In genomic region chr17:68531252-68531651, GRCh38 we compare ENCODE assay signal across 24 cellular contexts. TPM values are rescaled to one million over a fixed set of nuclear protein-coding genes. Genes with fewer than 3 reads are reported as not detected.
DNase-seq lines count a peak whose midpoint lies in the region; ATAC-seq, FAIRE-seq and TF ChIP-seq lines count a peak whose summit lies in the region.
"Had no signal": no experiment of that assay in that cellular context is flagged by ENCODE, and none has a peak within 500 bp of the region (broad histone marks: within the 10 kb centered on the region; RNA-seq: fewer than 3 reads in every experiment).

No MANE protein-coding gene starts in this region.

- in situ Hi-C loops in GM12878 (cut with MboI) = loop anchor here (10.0 kb wide), 1 partner anchor 714 kb away; no protein-coding TSS in a partner anchor

- no peak for TF ChIP-seq POLR2A in GM12878 (IDR thresholded peaks at IDR 0.05; ENCODE audit: low read depth, low read length)
- no peak for TF ChIP-seq POLR2A in right lobe of liver (IDR thresholded peaks at IDR 0.05)

- ATAC-seq in GM12878 = no peak
- peak; percentile 63 to 75 (median 70) for ATAC-seq in right lobe of liver
- ATAC-seq: GM23338 had no signal

- H3K9ac ChIP-seq in GM12878 (ENCODE audit: control insufficient read depth, insufficient read depth, low read length) = no peak overlapping the region
- H3K9ac ChIP-seq in endodermal cell (ENCODE audit: extremely low read depth, low read length, poor library complexity, severe bottlenecking) = no peak overlapping the region
- H3K9ac ChIP-seq: BLaER1 had no signal

- DNase-seq in A673 (ENCODE audit: low spot score) (no peak), Caco-2 (no peak), GM12878 (ENCODE audit: low read depth, low spot score) (no peak), right lobe of liver (peak in 1 of 3 donors; percentile 69), NCI-H2081 treated with DMSO at 0.1 percent for 48 hours (lab: John Stamatoyannopoulos, UW) (no peak), endodermal cell (no peak), NCI-H1930 (lab: John Stamatoyannopoulos, UW) (no peak)
- DNase-seq in activated effector memory CD4-positive, alpha-beta T cell treated with Interleukin-2 at 50 U/mL for 16 hours = no peak
- DNase-seq: CD4-positive, alpha-beta T cell; DMS153; Kasumi-1; MG63; NCI-H1092; NCI-H1436; NCI-H187 treated with DMSO at 0.1 percent for 48 hours; NCI-H226; NCI-H510A treated with DMSO at 0.1 percent for 48 hours; SHP77 treated with DMSO at 0.1 percent for 48 hours had no signal

- H3K4me1 ChIP-seq in A673 (ENCODE audit: insufficient read depth, low read length, poor library complexity, severe bottlenecking) (no peaks in the 10 kb centered on the region), Caco-2 (no peaks in the 10 kb centered on the region), GM12878 (ENCODE audit: control insufficient read depth, insufficient read depth, low read length) (no peaks in the 10 kb centered on the region), right lobe of liver (peaks cover 0 to 52% (median 20%) of the 10 kb centered on the region in 4 donors), endodermal cell (ENCODE audit: control insufficient read depth, insufficient read depth, low read length) (no peaks in the 10 kb centered on the region)
- H3K4me1 ChIP-seq: BLaER1 had no signal

- BruUV-seq in A673 (replicated peaks; lab: Mats Ljungman, UMichigan) (TSS peak; percentile 24), Caco-2 (replicated peaks; lab: Mats Ljungman, UMichigan) (TSS peak; percentile 13), GM12878 (replicated peaks; lab: Mats Ljungman, UMichigan) (TSS peak; percentile 31)

- no peaks in the 10 kb centered on the region for H3K27me3 Mint-ChIP-seq in Caco-2 (ENCODE audit: insufficient read depth, unreplicated experiment)
- H3K27me3 Mint-ChIP-seq in endodermal cell (ENCODE audit: insufficient read depth) = no peaks in the 10 kb centered on the region
- H3K27me3 Mint-ChIP-seq: CD4-positive, alpha-beta T cell had no signal

- H3K27ac Mint-ChIP-seq in Caco-2 (ENCODE audit: unreplicated experiment) (no peak overlapping the region), endodermal cell (no peak overlapping the region)
- H3K27ac Mint-ChIP-seq: CD4-positive, alpha-beta T cell; GM23338 had no signal

- H3K4me3 Mint-ChIP-seq in Caco-2 (ENCODE audit: unreplicated experiment) (no peak overlapping the region), endodermal cell (no peak overlapping the region)
- H3K4me3 Mint-ChIP-seq: CD4-positive, alpha-beta T cell; GM23338 had no signal

- H3K36me3 ChIP-seq in A673 (ENCODE audit: insufficient read depth, low read length, poor library complexity, severe bottlenecking) (peaks cover 69% of the 10 kb centered on the region), Caco-2 (ENCODE audit: control insufficient read depth, insufficient read depth, low read length) (peaks cover 3% of the 10 kb centered on the region), GM12878 (ENCODE audit: control insufficient read depth in 2 of 2, insufficient read depth in 2 of 2, low read length in 1 of 2) (peaks cover 9 to 45% of the 10 kb centered on the region in 2 experiments), right lobe of liver (peaks cover 4 to 67% (median 19%) of the 10 kb centered on the region in 4 donors), endodermal cell (ENCODE audit: control insufficient read depth, insufficient read depth, low read length) (peaks cover 98% of the 10 kb centered on the region)

- no peaks in the 10 kb centered on the region for H3K9me3 Mint-ChIP-seq in Caco-2 (ENCODE audit: unreplicated experiment)
- no peaks in the 10 kb centered on the region for H3K9me3 Mint-ChIP-seq in endodermal cell
- H3K9me3 Mint-ChIP-seq: CD4-positive, alpha-beta T cell; GM23338 had no signal

- H3K4me3 ChIP-seq in A673 (ENCODE audit: low read depth, low read length, poor library complexity, severe bottlenecking) (no peak overlapping the region), Caco-2 (ENCODE audit: low read depth, low read length) (no peak overlapping the region), GM12878 (no peak overlapping the region), right lobe of liver (no peak overlapping the region), endodermal cell (ENCODE audit: low read length) (no peak overlapping the region)
- H3K4me3 ChIP-seq: BLaER1, GM23338, HAP-1, MG63, SK-N-MC had no signal

- FAIRE-seq in GM12878 (lab: Jason Lieb, UNC) = no peak
- FAIRE-seq: GM12892 had no signal

- no peak overlapping the region for H3K4me2 ChIP-seq in GM12878 (ENCODE audit: control insufficient read depth, insufficient read depth)
- H3K4me2 ChIP-seq: BLaER1, GM23338 had no signal

- CTCF ChIA-PET in A673 (lab: Charles Lee) (no interaction called here), Caco-2 (lab: Charles Lee) (no interaction called here), GM12878 (lab: Yijun Ruan, JAX) (interaction anchor here (1.5 kb wide), 1 partner anchor 34 kb away, joined by 3 read pairs; no protein-coding TSS in a partner anchor)

- H3K9me3 ChIP-seq in A673 (ENCODE audit: low read depth, low read length, poor library complexity, severe bottlenecking) (no peaks in the 10 kb centered on the region), Caco-2 (no peaks in the 10 kb centered on the region), GM12878 (replicated peaks; ENCODE audit: control insufficient read depth, insufficient read depth, low read length) (no peaks in the 10 kb centered on the region), right lobe of liver (no peaks in the 10 kb centered on the region), endodermal cell (ENCODE audit: control insufficient read depth, low read length) (no peaks in the 10 kb centered on the region)
- H3K9me3 ChIP-seq: BLaER1, HAP-1, MG63 had no signal

- H3K79me2 ChIP-seq in GM12878 (ENCODE audit: control insufficient read depth, insufficient read depth, low read length) = no peaks in the 10 kb centered on the region

- SMC1A ChIA-PET in GM12878 (lab: Charles Lee; ENCODE audit: uncharacterized antibody, unreplicated experiment) = no interaction called here

- POLR2A ChIA-PET in A673 (lab: Charles Lee; ENCODE audit: low non-redundant PET) = no interaction called here
- POLR2A ChIA-PET in Caco-2 (lab: Charles Lee) = no interaction called here
- POLR2A ChIA-PET in GM12878 (lab: Charles Lee) = interaction anchor here (0.5 kb wide), 1 partner anchor 224 kb away, joined by 3 read pairs; no protein-coding TSS in a partner anchor

- no peaks in the 10 kb centered on the region for H4K20me1 ChIP-seq in GM12878 (ENCODE audit: control insufficient read depth, insufficient read depth)

- no peak for TF ChIP-seq CTCF in A673 (conservative IDR thresholded peaks at IDR 0.05; ENCODE audit: low read depth, low read length)
- no peak for TF ChIP-seq CTCF in Caco-2 (IDR thresholded peaks at IDR 0.05; ENCODE audit: insufficient read depth in 1 of 2, low read depth in 1 of 2, low read length in 1 of 2, severe bottlenecking in 1 of 2, unreplicated experiment in 1 of 2)
- TF ChIP-seq CTCF in GM12878 (IDR thresholded peaks at IDR 0.05 in 2 of 3, conservative IDR thresholded peaks at IDR 0.05 in 1 of 3; ENCODE audit: control insufficient read depth in 2 of 3, extremely low read depth in 1 of 3, insufficient read depth in 1 of 3, low read depth in 3 of 3, low read length in 3 of 3) = no peak
- TF ChIP-seq CTCF in right lobe of liver (IDR thresholded peaks at IDR 0.05) = no peak
- no peak for TF ChIP-seq CTCF in endodermal cell (conservative IDR thresholded peaks at IDR 0.05)

- H3K27ac ChIP-seq in A673 (ENCODE audit: low read depth, low read length, poor library complexity, severe bottlenecking) (no peak overlapping the region), GM12878 (ENCODE audit: control insufficient read depth, insufficient read depth) (no peak overlapping the region), right lobe of liver (peak overlapping the region; percentile 14 to 69 (median 64)), endodermal cell (ENCODE audit: low read depth, low read length) (no peak overlapping the region)
- H3K27ac ChIP-seq: BLaER1, RWPE1, SK-N-MC had no signal

- 98% methylated on average over 4 of the region's 4 CpGs for WGBS in GM12878 (ENCODE audit: insufficient coverage, insufficient replicate concordance, low lambda C conversion rate, missing lambda C conversion rate)
- 34% methylated on average over 4 of the region's 4 CpGs for WGBS in right lobe of liver (ENCODE audit: insufficient coverage, low coverage, low lambda C conversion rate, missing lambda C conversion rate)
- 92 to 100% methylated on average over 1 to 4 of the region's 4 CpGs for WGBS in endodermal cell (ENCODE audit: insufficient coverage in 1 of 2, insufficient read length in 1 of 2), 2 experiments

- peaks cover 76% of the 10 kb centered on the region for H3K36me3 Mint-ChIP-seq in Caco-2 (ENCODE audit: insufficient read depth, unreplicated experiment)
- peaks cover 76% of the 10 kb centered on the region for H3K36me3 Mint-ChIP-seq in endodermal cell (ENCODE audit: low read depth)

- TF ChIP-seq RAD21 in GM12878 (IDR thresholded peaks at IDR 0.05; ENCODE audit: insufficient read depth, low read depth, low read length) = no peak

- H3K27me3 ChIP-seq in A673 (replicated peaks; ENCODE audit: insufficient read depth, low read depth, low read length, poor library complexity) (no peaks in the 10 kb centered on the region), Caco-2 (replicated peaks; ENCODE audit: control insufficient read depth, insufficient read depth, low read length) (no peaks in the 10 kb centered on the region), GM12878 (replicated peaks in 1 of 2; ENCODE audit: control insufficient read depth in 2 of 2, insufficient read depth in 2 of 2, low read length in 1 of 2) (no peaks in the 10 kb centered on the region), right lobe of liver (no peaks in the 10 kb centered on the region), endodermal cell (ENCODE audit: control insufficient read depth, insufficient read depth, low read length, poor library complexity, severe bottlenecking) (no peaks in the 10 kb centered on the region)
- H3K27me3 ChIP-seq: BLaER1, MG63 had no signal

- no peak overlapping the region for H2AFZ ChIP-seq in GM12878 (ENCODE audit: control insufficient read depth, low read depth, low read length)
- H2AFZ ChIP-seq: GM23338 had no signal

- H3K4me1 Mint-ChIP-seq in Caco-2 (ENCODE audit: low read depth, unreplicated experiment) (no peaks in the 10 kb centered on the region), endodermal cell (peaks cover 15% of the 10 kb centered on the region)

- no peak for TF ChIP-seq EP300 in GM12878 (IDR thresholded peaks at IDR 0.05; ENCODE audit: borderline replicate concordance in 1 of 2, control insufficient read depth in 1 of 2, low read depth in 2 of 2, low read length in 2 of 2)

- RAD21 ChIA-PET in GM12878 (lab: Charles Lee; ENCODE audit: unreplicated experiment) = interaction anchor here (1.4 kb wide), 1 partner anchor 16 kb away, joined by 3 read pairs; no protein-coding TSS in a partner anchor

- intact Hi-C loops in A673 (cut with micrococcal nuclease; ENCODE audit: unreplicated experiment) = loop anchor here (5.0 kb wide), 2 partner anchors 231 to 716 kb away; no protein-coding TSS in a partner anchor
- intact Hi-C loops in Caco-2 (cut with micrococcal nuclease; ENCODE audit: unreplicated experiment) = no loop called here
- intact Hi-C loops in GM12878 (cut with micrococcal nuclease; ENCODE audit: unreplicated experiment) = loop anchor here (5.0 kb wide), 1 partner anchor 701 kb away; no protein-coding TSS in a partner anchor
- intact Hi-C loops in right lobe of liver (cut with DNase I) = no loop called here

RNA-seq across cellular contexts. Expression of gene PRKAR1A, which starts 19.0 kb away (rescaled TPM):
- 168 and 183 TPM in 2 replicates for total RNA-seq in A673 (2021)
- total RNA-seq in Caco-2 (2022) = 160 and 170 TPM in 2 replicates
- total RNA-seq in GM12878 (2013; cell fraction: nucleolus; rRNA removed) = 213 and 214 TPM in 2 replicates
- 91.0 and 130 TPM in 2 replicates for total RNA-seq in GM12878 (2014; rRNA removed)
- 129 and 130 TPM in 2 replicates for total RNA-seq in GM12878 (2014; rRNA removed; fragmentation: Illumina TruSeq; extraction: Trizol)
- total RNA-seq in GM12878 (2021) = 164 and 167 TPM in 2 replicates
- polyA plus RNA-seq in GM12878 (2011; ENCODE audit: low read depth) = 57.5 TPM
- 196 and 292 TPM in 2 replicates for polyA plus RNA-seq in GM12878 (2011; rRNA removed)
- 114 and 138 TPM in 2 replicates for polyA plus RNA-seq in GM12878 (2011; cell fraction: cytosol; rRNA removed)
- 115 and 132 TPM in 2 replicates for polyA plus RNA-seq in GM12878 (2011; cell fraction: nucleus; rRNA removed)
- polyA plus RNA-seq in GM12878 (2012) = 89.6 and 124 TPM in 2 replicates
- polyA plus RNA-seq in GM12878 (2014; fragmentation: Illumina TruSeq; extraction: Trizol) = 120 and 143 TPM in 2 replicates
- 10 to 100 TPM; 29.1 to 35.6 TPM for polyA plus RNA-seq in GM12878 (2014; fragmentation: Nextera tagmentation; extraction: Ambion mirVana)
- polyA plus RNA-seq in GM12878 (2014; rRNA removed) = 111 and 112 TPM in 2 replicates
- polyA plus RNA-seq in GM12878 (2016; fragmentation: Nextera tagmentation; extraction: Ambion mirVana) = 100 to 1,000 TPM; 191 to 200 TPM
- polyA minus RNA-seq in GM12878 (2011; rRNA and poly(A)+ RNA removed) = 160 and 210 TPM in 2 replicates
- polyA minus RNA-seq in GM12878 (2011; cell fraction: cytosol; rRNA and poly(A)+ RNA removed) = 143 and 148 TPM in 2 replicates
- 135 and 198 TPM in 2 replicates for polyA minus RNA-seq in GM12878 (2011; cell fraction: nucleus; rRNA and poly(A)+ RNA removed)
- 100 to 1,000 TPM; 109 to 172 (median 136) TPM for total RNA-seq in right lobe of liver
- total RNA-seq in endodermal cell = 100 to 1,000 TPM; 194 to 227 TPM
- 131 TPM for polyA plus RNA-seq in endodermal cell (2013, experiment 1 of 2)
- polyA plus RNA-seq in endodermal cell (2013, experiment 2 of 2) = 120 TPM

Comparison
In these comparisons a context has a peak if more than half of its experiments do, and no peak if none do; other contexts are left out.
1. H3K27ac ChIP-seq: peak in right lobe of liver (3 of 3); none in A673 (single experiment), GM12878 (single experiment) and endodermal cell (single experiment).
2. intact Hi-C loops: an anchor here in A673 (5.0 kb wide) and GM12878 (5.0 kb wide); none called in Caco-2 and right lobe of liver.